Comparison of ENCODE assay signal across 14 cellular contexts in genomic region chr20:4885877-4886276, GRCh38.
"Had no signal": no experiment of that assay in that cellular context is flagged by ENCODE, and none has a peak within 500 bp of the region (broad histone marks: within the 10 kb centered on the region; RNA-seq: fewer than 3 reads in every experiment).

No MANE protein-coding gene starts in this region.

- H3K27me3 Mint-ChIP-seq: activated naive CD4-positive, alpha-beta T cell treated with anti-CD3 and anti-CD28 coated beads, Interleukin-2, amount 50 U/mL, for 24 hours; central memory CD8-positive, alpha-beta T cell had no signal

- H3K9me3 Mint-ChIP-seq: activated naive CD4-positive, alpha-beta T cell treated with anti-CD3 and anti-CD28 coated beads, Interleukin-2, amount 50 U/mL, for 24 hours; activated T-cell treated with anti-CD3 and anti-CD28 coated beads, Interleukin-2, amount 50 U/mL, for 4 hours; central memory CD8-positive, alpha-beta T cell had no signal

- H3K27ac Mint-ChIP-seq: activated naive CD4-positive, alpha-beta T cell treated with anti-CD3 and anti-CD28 coated beads, Interleukin-2, amount 50 U/mL, for 24 hours had no signal

- H3K4me3 Mint-ChIP-seq: activated naive CD4-positive, alpha-beta T cell treated with anti-CD3 and anti-CD28 coated beads, Interleukin-2, amount 50 U/mL, for 24 hours; activated T-cell treated with anti-CD3 and anti-CD28 coated beads, Interleukin-2, amount 50 U/mL, for 4 hours; central memory CD8-positive, alpha-beta T cell had no signal

- ATAC-seq: activated T-cell treated with anti-CD3 and anti-CD28 coated beads, Interleukin-2, amount 50 U/mL, for 4 hours; psoas muscle; right cardiac atrium had no signal

- DNase-seq: activated CD4-positive, alpha-beta T cell treated with anti-CD3 and anti-CD28 coated beads for 1 hour; activated CD4-positive, alpha-beta T cell treated with anti-CD3 and anti-CD28 coated beads, Interleukin-2, amount 50 U/mL, for 4 hours; activated effector memory CD4-positive, alpha-beta T cell treated with Interleukin-2 at 50 U/mL for 16 hours; activated T-cell treated with anti-CD3 and anti-CD28 coated beads, Interleukin-2, amount 50 U/mL, for 4 hours; cortex of kidney; left ventricle myocardium inferior; mammary epithelial cell; ovary; psoas muscle; right cardiac atrium; stimulated activated CD4-positive, alpha-beta T cell treated with anti-CD3 and anti-CD28 coated beads, Interleukin-2, amount 100 ng/mL, for 24 hours; T-helper 1 cell had no signal
